Comparison of ENCODE assay signal across 22 cellular contexts in the genomic region with DNA sequence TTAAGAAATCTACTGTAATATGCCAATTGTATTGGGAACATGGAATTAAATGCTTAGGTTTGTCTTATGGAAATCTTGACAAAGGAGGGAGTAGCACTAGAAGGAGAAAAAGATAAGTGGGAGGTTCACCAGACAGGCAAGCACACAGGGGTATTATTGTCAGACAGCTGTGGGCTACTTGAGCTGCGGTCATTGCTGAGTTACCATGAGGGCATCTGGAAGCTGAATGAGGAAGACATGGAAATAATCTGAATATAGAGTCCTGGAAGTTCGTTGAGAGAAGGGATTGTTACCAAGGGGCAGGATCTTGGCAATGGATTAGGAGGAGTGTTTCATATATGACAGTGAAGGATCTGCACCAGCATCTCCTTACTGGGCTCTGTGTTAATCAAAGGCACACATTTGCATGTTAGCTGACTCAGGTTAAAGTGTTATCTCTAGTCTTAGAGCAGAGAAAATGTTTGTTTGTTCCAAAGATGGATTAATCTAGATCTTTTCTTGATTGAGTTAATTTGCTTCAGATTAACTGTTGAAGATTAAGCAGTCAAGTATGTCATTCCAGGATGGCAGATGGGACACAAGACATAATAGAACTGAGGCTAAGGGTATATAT. TPM values are rescaled to one million over a fixed set of nuclear protein-coding genes. Genes with fewer than 3 reads are reported as not detected.
DNase-seq lines count a peak whose midpoint lies in the region; ATAC-seq, FAIRE-seq and TF ChIP-seq lines count a peak whose summit lies in the region.
"Had no signal": no experiment of that assay in that cellular context is flagged by ENCODE, and none has a peak within 500 bp of the region (broad histone marks: within the 10 kb centered on the region; RNA-seq: fewer than 3 reads in every experiment).

No MANE protein-coding gene starts in this region.

- peaks cover 67% of the 10 kb centered on the region for H3K4me1 Mint-ChIP-seq in CD8-positive, alpha-beta T cell (ENCODE audit: low read depth)
- peaks cover 36% of the 10 kb centered on the region for H3K4me1 Mint-ChIP-seq in T-helper 17 cell
- peaks cover 5% of the 10 kb centered on the region for H3K4me1 Mint-ChIP-seq in glutamatergic neuron (ENCODE audit: low read depth, unreplicated experiment)

- no peak overlapping the region for H3K18ac ChIP-seq in mesendoderm (ENCODE audit: low read length)

- no peak for ATAC-seq in CD8-positive, alpha-beta T cell
- ATAC-seq in T-helper 17 cell = no peak
- no peak for ATAC-seq in HG03108 (IDR thresholded peaks at IDR 0.05; ENCODE audit: unreplicated experiment)
- no peak for ATAC-seq in GM19467 (IDR thresholded peaks at IDR 0.05; ENCODE audit: unreplicated experiment)
- ATAC-seq: lower lobe of right lung, Right ventricle myocardium inferior had no signal

- H2AK5ac ChIP-seq in mesendoderm (ENCODE audit: low read length) = no peak overlapping the region

- no peaks in the 10 kb centered on the region for H3K79me2 ChIP-seq in mesendoderm (ENCODE audit: control insufficient read depth, insufficient read depth, low read length)

- no peak overlapping the region for H3K4me2 ChIP-seq in mesendoderm (ENCODE audit: low read length)

- no peak overlapping the region for H3K27ac ChIP-seq in CD8-positive, alpha-beta T cell (ENCODE audit: low read depth, low read length)
- H3K27ac ChIP-seq in mesendoderm (ENCODE audit: low read depth, low read length) = no peak overlapping the region
- H3K27ac ChIP-seq: lower lobe of right lung, tibial nerve had no signal

- H3K36me3 ChIP-seq in CD8-positive, alpha-beta T cell (ENCODE audit: insufficient read depth, low read length) = no peaks in the 10 kb centered on the region
- H3K36me3 ChIP-seq in mesendoderm (ENCODE audit: control insufficient read depth, insufficient read depth, low read length) = no peaks in the 10 kb centered on the region
- H3K36me3 ChIP-seq: BE2C, lower lobe of right lung, spleen, tibial nerve had no signal

- H2BK15ac ChIP-seq in mesendoderm (replicated peaks; ENCODE audit: low read depth) = no peak overlapping the region

- H3K4me3 Mint-ChIP-seq in CD8-positive, alpha-beta T cell = peak overlapping the region; percentile 48
- peak overlapping the region; percentile 45 for H3K4me3 Mint-ChIP-seq in T-helper 17 cell
- H3K4me3 Mint-ChIP-seq in glutamatergic neuron (ENCODE audit: unreplicated experiment) = no peak overlapping the region
- H3K4me3 Mint-ChIP-seq: activated B cell treated with CpG ODN at 0.5 μM for 24 hours; activated naive CD8-positive, alpha-beta T cell treated with anti-CD3 and anti-CD28 coated beads, Interleukin-2, amount 10 ng/mL, durations not matched to agents 7 days and 5 days; IgD-negative memory B cell; nephron had no signal

- peak; percentile 23 for FAIRE-seq in HTR-8/SVneo (lab: Jason Lieb, UNC)

- no peak for DNase-seq in CD8-positive, alpha-beta T cell
- no peak for DNase-seq in HTR-8/SVneo (ENCODE audit: insufficient read length, low spot score)
- DNase-seq in T-helper 17 cell = no peak
- no peak for DNase-seq in mesendoderm
- DNase-seq in glutamatergic neuron = no peak
- DNase-seq: activated B cell treated with CpG ODN at 0.5 μM for 24 hours; activated CD8-positive, alpha-beta memory T cell treated with anti-CD3 and anti-CD28 coated beads, Interleukin-2, amount 50 U/mL, for 4 hours; activated naive CD8-positive, alpha-beta T cell treated with anti-CD3 and anti-CD28 coated beads, Interleukin-2, amount 10 ng/mL, durations not matched to agents 7 days and 5 days; BE2C; dermis blood vessel endothelial cell; head of caudate nucleus; lower lobe of right lung; NCI-H1417; NCI-H2171 treated with DMSO at 0.1 percent for 48 hours; spleen had no signal

- no peak overlapping the region for H3K9ac ChIP-seq in mesendoderm (ENCODE audit: low read length)

- CTCF ChIA-PET in CD8-positive, alpha-beta T cell (lab: Charles Lee) = interaction anchor here (0.7 kb wide), 1 partner anchor 258 kb away, joined by 3 read pairs; no protein-coding TSS in a partner anchor

- H3K9me3 ChIP-seq in CD8-positive, alpha-beta T cell (ENCODE audit: low read length) = no peaks in the 10 kb centered on the region
- H3K9me3 ChIP-seq in T-helper 17 cell (ENCODE audit: control insufficient read depth, low read length, poor library complexity, severe bottlenecking) = no peaks in the 10 kb centered on the region
- H3K9me3 ChIP-seq: BE2C, lower lobe of right lung, spleen, tibial nerve had no signal

- no peaks in the 10 kb centered on the region for H3K79me1 ChIP-seq in mesendoderm (ENCODE audit: low read length)

- H3K36me3 Mint-ChIP-seq in CD8-positive, alpha-beta T cell = no peaks in the 10 kb centered on the region
- peaks cover 2% of the 10 kb centered on the region for H3K36me3 Mint-ChIP-seq in T-helper 17 cell (ENCODE audit: low read depth)
- H3K36me3 Mint-ChIP-seq in glutamatergic neuron (ENCODE audit: unreplicated experiment) = no peaks in the 10 kb centered on the region
- H3K36me3 Mint-ChIP-seq: IgD-negative memory B cell had no signal

- no peak overlapping the region for H2BK120ac ChIP-seq in mesendoderm (ENCODE audit: low read depth, low read length)

- H4K5ac ChIP-seq in mesendoderm (ENCODE audit: low read length) = no peak overlapping the region

- POLR2A ChIA-PET in CD8-positive, alpha-beta T cell (lab: Charles Lee) = interaction anchor here (0.7 kb wide), 1 partner anchor 1218 kb away, joined by 4 read pairs; no protein-coding TSS in a partner anchor

- intact Hi-C loops in CD8-positive, alpha-beta T cell (cut with DNase I, micrococcal nuclease) = no loop called here

- H3K27ac Mint-ChIP-seq in CD8-positive, alpha-beta T cell = peak overlapping the region; percentile 62
- H3K27ac Mint-ChIP-seq in T-helper 17 cell (peak overlapping the region; percentile 97), glutamatergic neuron (ENCODE audit: unreplicated experiment) (no peak overlapping the region)
- H3K27ac Mint-ChIP-seq: activated B cell treated with CpG ODN at 0.5 μM for 24 hours; activated naive CD8-positive, alpha-beta T cell treated with anti-CD3 and anti-CD28 coated beads, Interleukin-2, amount 10 ng/mL, durations not matched to agents 7 days and 5 days; progenitor cell of endocrine pancreas had no signal

- H3K56ac ChIP-seq in mesendoderm (ENCODE audit: low read length) = no peak overlapping the region

- no CpG with 5 or more reads among the region's 2 CpGs for WGBS in mesendoderm (ENCODE audit: extremely low coverage, insufficient coverage, low lambda C conversion rate)

- H2BK5ac ChIP-seq in mesendoderm (ENCODE audit: low read length) = no peak overlapping the region

- H3K27me3 ChIP-seq in CD8-positive, alpha-beta T cell (ENCODE audit: insufficient read depth, low read length) = no peaks in the 10 kb centered on the region
- H3K27me3 ChIP-seq in mesendoderm (ENCODE audit: insufficient read depth, low read length, poor library complexity) = no peaks in the 10 kb centered on the region
- H3K27me3 ChIP-seq: tibial nerve had no signal

- H3K9me3 Mint-ChIP-seq in CD8-positive, alpha-beta T cell = no peaks in the 10 kb centered on the region
- no peaks in the 10 kb centered on the region for H3K9me3 Mint-ChIP-seq in glutamatergic neuron (ENCODE audit: unreplicated experiment)
- H3K9me3 Mint-ChIP-seq: activated B cell treated with CpG ODN at 0.5 μM for 24 hours; activated naive CD8-positive, alpha-beta T cell treated with anti-CD3 and anti-CD28 coated beads, Interleukin-2, amount 10 ng/mL, durations not matched to agents 7 days and 5 days; IgD-negative memory B cell; nephron had no signal

- no peak overlapping the region for H3K4me3 ChIP-seq in CD8-positive, alpha-beta T cell (ENCODE audit: low read depth, low read length)
- no peak overlapping the region for H3K4me3 ChIP-seq in mesendoderm (ENCODE audit: low read length)
- H3K4me3 ChIP-seq: lower lobe of right lung, spleen, tibial nerve had no signal

- H3K4ac ChIP-seq in mesendoderm (ENCODE audit: low read depth, low read length) = peak overlapping the region; percentile 52

- H3K4me1 ChIP-seq in CD8-positive, alpha-beta T cell (ENCODE audit: insufficient read depth, low read length) = peaks cover 46% of the 10 kb centered on the region
- H3K4me1 ChIP-seq in mesendoderm (ENCODE audit: control insufficient read depth, low read depth, low read length) = no peaks in the 10 kb centered on the region
- H3K4me1 ChIP-seq: BE2C had no signal

- no peak for TF ChIP-seq CTCF in CD8-positive, alpha-beta T cell (IDR thresholded peaks at IDR 0.05)
- no peak for TF ChIP-seq CTCF in glutamatergic neuron (IDR thresholded peaks at IDR 0.05; ENCODE audit: partially characterized antibody, unreplicated experiment)

- no peak overlapping the region for H3K23ac ChIP-seq in mesendoderm (ENCODE audit: low read length)

- no peaks in the 10 kb centered on the region for H3K27me3 Mint-ChIP-seq in CD8-positive, alpha-beta T cell (ENCODE audit: low read depth)
- H3K27me3 Mint-ChIP-seq in T-helper 17 cell (no peaks in the 10 kb centered on the region), glutamatergic neuron (ENCODE audit: unreplicated experiment) (peaks cover 3% of the 10 kb centered on the region)
- H3K27me3 Mint-ChIP-seq: activated B cell treated with CpG ODN at 0.5 μM for 24 hours had no signal

- no peak overlapping the region for H4K8ac ChIP-seq in mesendoderm (ENCODE audit: low read depth, low read length)

RNA-seq across cellular contexts. Expression of gene SUPT3H, which starts 53.0 kb away (rescaled TPM):
- total RNA-seq in CD8-positive, alpha-beta T cell = 10 to 100 TPM in 1 of 2 experiments, 1 to 10 TPM in 1; 9.4 to 10.7 TPM
- total RNA-seq in T-helper 17 cell (10 to 100 TPM; 10.8 to 17.6 TPM), glutamatergic neuron (ENCODE audit: unreplicated experiment) (16.0 TPM)
- polyA plus RNA-seq in mesendoderm (2013, experiment 1 of 2) = 18.2 TPM
- polyA plus RNA-seq in mesendoderm (2013, experiment 2 of 2) = 20.2 TPM
